Comparison of ENCODE assay signal across 21 cellular contexts in genomic region chr4:88865466-88865865, GRCh38.
"Had no signal": no experiment of that assay in that cellular context is flagged by ENCODE, and none has a peak within 500 bp of the region (broad histone marks: within the 10 kb centered on the region; RNA-seq: fewer than 3 reads in every experiment).

No MANE protein-coding gene starts in this region.

- H3K36me3 ChIP-seq: cardiac muscle cell, gastroesophageal sphincter, pancreas, right atrium auricular region, tibial artery had no signal

- ATAC-seq: gastroesophageal sphincter, left lobe of liver, natural killer cell, pancreas, psoas muscle had no signal

- H3K4me3 ChIP-seq: cardiac muscle cell, gastroesophageal sphincter, lung, pancreas, psoas muscle, right atrium auricular region, tibial artery had no signal

- H3K9me3 ChIP-seq: gastroesophageal sphincter, pancreas, psoas muscle, right atrium auricular region, SK-N-SH, tibial artery had no signal

- H3K4me2 ChIP-seq: SK-N-SH had no signal

- DNase-seq: activated B cell treated with CpG ODN at 0.5 μM for 24 hours; activated CD4-positive, alpha-beta memory T cell treated with anti-CD3 and anti-CD28 coated beads for 36 hours; activated CD4-positive, alpha-beta T cell treated with anti-CD3 and anti-CD28 coated beads for 4 hours; activated naive CD4-positive, alpha-beta T cell treated with Interleukin-2 at 50 U/mL for 16 hours; activated naive CD8-positive, alpha-beta T cell treated with anti-CD3 and anti-CD28 coated beads, Interleukin-2, amount 10 ng/mL, durations not matched to agents 7 days and 5 days; activated T-cell treated with anti-CD3 and anti-CD28 coated beads, Interleukin-2, amount 50 U/mL, for 48 hours; amygdala; effector CD4-positive, alpha-beta T cell; head of caudate nucleus; midbrain; natural killer cell; pancreas; psoas muscle; SK-N-SH; stimulated activated CD4-positive, alpha-beta T cell treated with anti-CD3 and anti-CD28 coated beads, Interleukin-1b, Interleukin-23, amount 100 ng/mL, for 48 hours; tibial artery had no signal

- H3K27me3 ChIP-seq: cardiac muscle cell, gastroesophageal sphincter, pancreas, right atrium auricular region, tibial artery had no signal

- H3K4me1 ChIP-seq: right atrium auricular region had no signal

- H3K27ac ChIP-seq: cardiac muscle cell, gastroesophageal sphincter, pancreas, psoas muscle, right atrium auricular region, tibial artery had no signal

- H3K9me2 ChIP-seq: SK-N-SH had no signal

- H3K9ac ChIP-seq: SK-N-SH had no signal
